2 cellular contexts compared by ENCODE assay signal in the genomic region with DNA sequence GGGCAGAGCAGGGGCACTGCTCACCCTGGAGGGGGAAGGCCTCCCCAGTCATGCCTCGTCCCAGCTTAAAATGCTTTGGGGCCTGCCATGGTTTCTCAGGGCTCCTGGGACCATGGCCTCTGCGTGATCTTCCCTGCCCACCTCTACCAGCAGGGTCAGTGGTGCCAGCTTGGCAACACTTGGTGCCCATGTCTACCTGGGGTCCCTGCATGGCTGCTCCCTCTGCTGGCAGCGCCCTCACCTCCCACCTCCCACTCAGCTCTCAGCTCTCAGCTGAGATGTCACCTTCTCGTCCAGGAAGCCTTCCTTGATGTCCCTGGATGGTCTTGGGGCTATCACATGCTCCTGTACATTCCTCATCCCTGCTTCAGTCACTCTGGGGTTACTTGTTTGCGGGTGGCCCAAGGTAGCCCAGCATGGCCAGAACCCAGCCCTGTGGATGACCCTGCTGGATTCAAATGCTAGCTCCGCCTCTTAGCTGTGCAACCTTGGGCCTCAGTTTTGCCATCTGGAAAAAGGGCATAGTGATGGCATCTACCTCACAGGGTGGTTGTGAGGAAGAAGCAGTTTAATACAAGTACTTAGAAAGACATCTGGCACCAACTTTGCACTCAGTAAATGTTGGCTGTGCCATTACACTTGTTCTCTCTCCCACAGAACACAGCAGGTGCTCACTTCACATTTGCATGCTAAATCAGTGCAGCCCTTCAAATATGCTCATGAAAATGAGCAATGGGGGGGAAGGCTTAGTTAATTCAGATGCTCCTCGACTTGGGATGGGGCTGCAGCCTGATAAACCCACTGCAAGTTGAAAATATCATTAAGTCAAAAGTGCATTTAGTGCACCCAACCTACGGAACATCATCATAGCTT.
TF ChIP-seq lines count a peak whose summit lies in the region.

No MANE protein-coding gene starts in this region.

TF ChIP-seq in SK-N-SH, 30 proteins besides CTCF, POLR2A, EP300 and RAD21 (continued from another document):
- TF ChIP-seq, protein P1, sequence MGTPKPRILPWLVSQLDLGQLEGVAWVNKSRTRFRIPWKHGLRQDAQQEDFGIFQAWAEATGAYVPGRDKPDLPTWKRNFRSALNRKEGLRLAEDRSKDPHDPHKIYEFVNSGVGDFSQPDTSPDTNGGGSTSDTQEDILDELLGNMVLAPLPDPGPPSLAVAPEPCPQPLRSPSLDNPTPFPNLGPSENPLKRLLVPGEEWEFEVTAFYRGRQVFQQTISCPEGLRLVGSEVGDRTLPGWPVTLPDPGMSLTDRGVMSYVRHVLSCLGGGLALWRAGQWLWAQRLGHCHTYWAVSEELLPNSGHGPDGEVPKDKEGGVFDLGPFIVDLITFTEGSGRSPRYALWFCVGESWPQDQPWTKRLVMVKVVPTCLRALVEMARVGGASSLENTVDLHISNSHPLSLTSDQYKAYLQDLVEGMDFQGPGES (IDR thresholded peaks at IDR 0.05; ENCODE audit: low read depth, low read length), result no peak
- no peak for TF ChIP-seq CHD2 (IDR thresholded peaks at IDR 0.05; ENCODE audit: low read length, partially characterized antibody)

TF ChIP-seq in SK-N-SH treated with all-trans-retinoic acid at 6 μM for 48 hours, 23 proteins besides CTCF, POLR2A, EP300 and RAD21 (continued from another document):
- TF ChIP-seq, protein P2, sequence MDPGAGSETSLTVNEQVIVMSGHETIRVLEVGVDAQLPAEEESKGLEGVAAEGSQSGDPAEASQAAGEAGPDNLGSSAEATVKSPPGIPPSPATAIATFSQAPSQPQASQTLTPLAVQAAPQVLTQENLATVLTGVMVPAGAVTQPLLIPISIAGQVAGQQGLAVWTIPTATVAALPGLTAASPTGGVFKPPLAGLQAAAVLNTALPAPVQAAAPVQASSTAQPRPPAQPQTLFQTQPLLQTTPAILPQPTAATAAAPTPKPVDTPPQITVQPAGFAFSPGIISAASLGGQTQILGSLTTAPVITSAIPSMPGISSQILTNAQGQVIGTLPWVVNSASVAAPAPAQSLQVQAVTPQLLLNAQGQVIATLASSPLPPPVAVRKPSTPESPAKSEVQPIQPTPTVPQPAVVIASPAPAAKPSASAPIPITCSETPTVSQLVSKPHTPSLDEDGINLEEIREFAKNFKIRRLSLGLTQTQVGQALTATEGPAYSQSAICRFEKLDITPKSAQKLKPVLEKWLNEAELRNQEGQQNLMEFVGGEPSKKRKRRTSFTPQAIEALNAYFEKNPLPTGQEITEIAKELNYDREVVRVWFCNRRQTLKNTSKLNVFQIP (CRISPR knock-in tag; IDR thresholded peaks at IDR 0.05; ENCODE audit: borderline replicate concordance, low read depth), result no peak
- TF ChIP-seq ZNF8 (CRISPR knock-in tag; IDR thresholded peaks at IDR 0.05) (no peak), ZNF70 (CRISPR knock-in tag; IDR thresholded peaks at IDR 0.05) (no peak), ZC3H10 (CRISPR knock-in tag; IDR thresholded peaks at IDR 0.05) (no peak), TCF4 (CRISPR knock-in tag; IDR thresholded peaks at IDR 0.05; ENCODE audit: borderline replicate concordance) (no peak), ESRRG (CRISPR knock-in tag; IDR thresholded peaks at IDR 0.05) (no peak), ZNF565 (CRISPR knock-in tag; conservative IDR thresholded peaks at IDR 0.05; ENCODE audit: low read depth) (no peak), TOX (CRISPR knock-in tag; IDR thresholded peaks at IDR 0.05; ENCODE audit: borderline replicate concordance) (no peak), ZFP30 (CRISPR knock-in tag; IDR thresholded peaks at IDR 0.05) (no peak), CSDC2 (CRISPR knock-in tag; IDR thresholded peaks at IDR 0.05) (no peak), ARNTL (CRISPR knock-in tag; IDR thresholded peaks at IDR 0.05; ENCODE audit: borderline replicate concordance, low read depth) (no peak), ZFP3 (CRISPR knock-in tag; IDR thresholded peaks at IDR 0.05) (no peak)
- TF ChIP-seq, protein P3, sequence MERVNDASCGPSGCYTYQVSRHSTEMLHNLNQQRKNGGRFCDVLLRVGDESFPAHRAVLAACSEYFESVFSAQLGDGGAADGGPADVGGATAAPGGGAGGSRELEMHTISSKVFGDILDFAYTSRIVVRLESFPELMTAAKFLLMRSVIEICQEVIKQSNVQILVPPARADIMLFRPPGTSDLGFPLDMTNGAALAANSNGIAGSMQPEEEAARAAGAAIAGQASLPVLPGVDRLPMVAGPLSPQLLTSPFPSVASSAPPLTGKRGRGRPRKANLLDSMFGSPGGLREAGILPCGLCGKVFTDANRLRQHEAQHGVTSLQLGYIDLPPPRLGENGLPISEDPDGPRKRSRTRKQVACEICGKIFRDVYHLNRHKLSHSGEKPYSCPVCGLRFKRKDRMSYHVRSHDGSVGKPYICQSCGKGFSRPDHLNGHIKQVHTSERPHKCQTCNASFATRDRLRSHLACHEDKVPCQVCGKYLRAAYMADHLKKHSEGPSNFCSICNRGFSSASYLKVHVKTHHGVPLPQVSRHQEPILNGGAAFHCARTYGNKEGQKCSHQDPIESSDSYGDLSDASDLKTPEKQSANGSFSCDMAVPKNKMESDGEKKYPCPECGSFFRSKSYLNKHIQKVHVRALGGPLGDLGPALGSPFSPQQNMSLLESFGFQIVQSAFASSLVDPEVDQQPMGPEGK (CRISPR knock-in tag; IDR thresholded peaks at IDR 0.05; ENCODE audit: borderline replicate concordance), result no peak
- TF ChIP-seq, protein P4, sequence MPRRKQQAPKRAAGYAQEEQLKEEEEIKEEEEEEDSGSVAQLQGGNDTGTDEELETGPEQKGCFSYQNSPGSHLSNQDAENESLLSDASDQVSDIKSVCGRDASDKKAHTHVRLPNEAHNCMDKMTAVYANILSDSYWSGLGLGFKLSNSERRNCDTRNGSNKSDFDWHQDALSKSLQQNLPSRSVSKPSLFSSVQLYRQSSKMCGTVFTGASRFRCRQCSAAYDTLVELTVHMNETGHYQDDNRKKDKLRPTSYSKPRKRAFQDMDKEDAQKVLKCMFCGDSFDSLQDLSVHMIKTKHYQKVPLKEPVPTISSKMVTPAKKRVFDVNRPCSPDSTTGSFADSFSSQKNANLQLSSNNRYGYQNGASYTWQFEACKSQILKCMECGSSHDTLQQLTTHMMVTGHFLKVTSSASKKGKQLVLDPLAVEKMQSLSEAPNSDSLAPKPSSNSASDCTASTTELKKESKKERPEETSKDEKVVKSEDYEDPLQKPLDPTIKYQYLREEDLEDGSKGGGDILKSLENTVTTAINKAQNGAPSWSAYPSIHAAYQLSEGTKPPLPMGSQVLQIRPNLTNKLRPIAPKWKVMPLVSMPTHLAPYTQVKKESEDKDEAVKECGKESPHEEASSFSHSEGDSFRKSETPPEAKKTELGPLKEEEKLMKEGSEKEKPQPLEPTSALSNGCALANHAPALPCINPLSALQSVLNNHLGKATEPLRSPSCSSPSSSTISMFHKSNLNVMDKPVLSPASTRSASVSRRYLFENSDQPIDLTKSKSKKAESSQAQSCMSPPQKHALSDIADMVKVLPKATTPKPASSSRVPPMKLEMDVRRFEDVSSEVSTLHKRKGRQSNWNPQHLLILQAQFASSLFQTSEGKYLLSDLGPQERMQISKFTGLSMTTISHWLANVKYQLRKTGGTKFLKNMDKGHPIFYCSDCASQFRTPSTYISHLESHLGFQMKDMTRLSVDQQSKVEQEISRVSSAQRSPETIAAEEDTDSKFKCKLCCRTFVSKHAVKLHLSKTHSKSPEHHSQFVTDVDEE (CRISPR knock-in tag; IDR thresholded peaks at IDR 0.05), result no peak
